In genomic region chr2:144516417-144516980, GRCh38 we compare ENCODE assay signal across 8 cellular contexts. TPM values are rescaled to one million over a fixed set of nuclear protein-coding genes. Genes with fewer than 3 reads are reported as not detected.
DNase-seq lines count a peak whose midpoint lies in the region; TF ChIP-seq lines count a peak whose summit lies in the region.

No MANE protein-coding gene starts in this region.

- H3K4me1 ChIP-seq in BLaER1 treated with 17β-estradiol and CSF1 and Interleukin-3, amounts not matched to agents 10 nM and 100 nM = peaks cover 0 to 34% (median 22%) of the 10 kb centered on the region in 10 experiments; a peak in 16 of 20 replicates
- H3K4me1 ChIP-seq in HUES64 (ENCODE audit: insufficient read depth, low read length) = peaks cover 66% of the 10 kb centered on the region
- H3K4me1 ChIP-seq in stomach smooth muscle (ENCODE audit: control insufficient read depth, insufficient read depth, low read length) = peaks cover 9% of the 10 kb centered on the region

- TF ChIP-seq CTCF in GM20000 (IDR thresholded peaks at IDR 0.05; ENCODE audit: extremely low read depth, missing control alignments) = no peak

- peaks cover 59 to 71% (median 68%) of the 10 kb centered on the region in 11 experiments for H3K36me3 ChIP-seq in BLaER1 treated with 17β-estradiol and CSF1 and Interleukin-3, amounts not matched to agents 10 nM and 100 nM
- H3K36me3 ChIP-seq in HUES64 (ENCODE audit: insufficient read depth, low read length) (no peaks in the 10 kb centered on the region), stomach smooth muscle (ENCODE audit: control insufficient read depth in 2 of 2, insufficient read depth in 2 of 2, low read length in 2 of 2) (no peaks in the 10 kb centered on the region)

- H4K20me1 ChIP-seq in BLaER1 treated with 17β-estradiol and CSF1 and Interleukin-3, amounts not matched to agents 10 nM and 100 nM = peaks cover 17 to 54% (median 33%) of the 10 kb centered on the region in 11 experiments; a peak in 21 of 22 replicates

- peak overlapping the region; percentile 71 to 95 (median 85) for H3K4me3 ChIP-seq in BLaER1 treated with 17β-estradiol and CSF1 and Interleukin-3, amounts not matched to agents 10 nM and 100 nM
- H3K4me3 ChIP-seq in HUES64 (ENCODE audit: low read length) (peak overlapping the region; percentile 75), stomach smooth muscle (ENCODE audit: low read length in 2 of 2) (peak overlapping the region; percentile 41 to 83)

- DNase-seq in GM20000 (ENCODE audit: low spot score) = peak; percentile 53
- DNase-seq in kidney glomerular epithelial cell (lab: John Stamatoyannopoulos, UW) = peak; percentile 70
- no peak for DNase-seq in SIG-M5 (lab: John Stamatoyannopoulos, UW)
- no peak for DNase-seq in activated CD4-positive, alpha-beta T cell treated with anti-CD3 and anti-CD28 coated beads for 4 hours

- peak overlapping the region; percentile 96 to 100 (median 99) for H3K9ac ChIP-seq in BLaER1 treated with 17β-estradiol and CSF1 and Interleukin-3, amounts not matched to agents 10 nM and 100 nM
- H3K9ac ChIP-seq in HUES64 (ENCODE audit: low read depth, low read length) (peak overlapping the region; percentile 48; the same call in 1 of the 2 replicates), stomach smooth muscle (ENCODE audit: low read length in 2 of 2) (peak overlapping the region; percentile 69 to 78)

- peak overlapping the region; percentile 94 to 100 (median 99) for H3K27ac ChIP-seq in BLaER1 treated with 17β-estradiol and CSF1 and Interleukin-3, amounts not matched to agents 10 nM and 100 nM
- H3K27ac ChIP-seq in HUES64 (ENCODE audit: low read depth, low read length) (peak overlapping the region; percentile 15; the same call in 1 of the 2 replicates), angular gyrus (ENCODE audit: low read depth, low read length) (peak overlapping the region; percentile 99), stomach smooth muscle (ENCODE audit: low read length) (peak overlapping the region; percentile 73)

- 0 out of 22 replicates have a peak, but pooled peaks cover 0 to 4% (median 0%) of the 10 kb centered on the region in 11 experiments for H3K9me3 ChIP-seq in BLaER1 treated with 17β-estradiol and CSF1 and Interleukin-3, amounts not matched to agents 10 nM and 100 nM (replicated peaks in 1 of 11)
- H3K9me3 ChIP-seq in HUES64 (ENCODE audit: insufficient read depth, low read depth, low read length) (no peaks in the 10 kb centered on the region), stomach smooth muscle (ENCODE audit: control insufficient read depth in 2 of 2, low read length in 2 of 2) (no peaks in the 10 kb centered on the region)

- no peaks in the 10 kb centered on the region for H3K27me3 ChIP-seq in BLaER1 treated with 17β-estradiol and CSF1 and Interleukin-3, amounts not matched to agents 10 nM and 100 nM
- H3K27me3 ChIP-seq in HUES64 (ENCODE audit: insufficient read depth, low read length) = peaks cover 93% of the 10 kb centered on the region
- H3K27me3 ChIP-seq in stomach smooth muscle (ENCODE audit: control insufficient read depth in 1 of 2, insufficient read depth in 2 of 2, low read length in 2 of 2) = peaks cover 25 to 61% of the 10 kb centered on the region in 2 donors

- WGBS in HUES64 = under 1% methylated on average over 53 of the region's 57 CpGs

- peak overlapping the region in 4 of 11 experiments; percentile 7 to 42 (median 18); a peak in 6 of 22 replicates for H3K4me2 ChIP-seq in BLaER1 treated with 17β-estradiol and CSF1 and Interleukin-3, amounts not matched to agents 10 nM and 100 nM

RNA-seq across cellular contexts. Expression of gene ZEB2, which starts 3.4 kb away (rescaled TPM):
- polyA plus RNA-seq in HUES64 (2013, experiment 1 of 2) = 16.7 TPM
- polyA plus RNA-seq in HUES64 (2013, experiment 2 of 2) = 24.0 TPM

Comparison
In these comparisons a context has a peak if more than half of its experiments do, and no peak if none do; other contexts are left out.
1. H3K27ac ChIP-seq: peak in every context shown above with its lines; median percentile 99 in BLaER1 treated with 17β-estradiol and CSF1 and Interleukin-3, amounts not matched to agents 10 nM and 100 nM; 99 in angular gyrus; 73 in stomach smooth muscle; 15 in HUES64.
2. H3K9ac ChIP-seq: peak in every context shown above with its lines; median percentile 99 in BLaER1 treated with 17β-estradiol and CSF1 and Interleukin-3, amounts not matched to agents 10 nM and 100 nM; 74 in stomach smooth muscle; 48 in HUES64.
3. DNase-seq: peak in GM20000 (single experiment) and kidney glomerular epithelial cell (single experiment); none in SIG-M5 (single experiment) and activated CD4-positive, alpha-beta T cell treated with anti-CD3 and anti-CD28 coated beads for 4 hours (0 of 2).
4. Peak in every context shown above with its lines, with median percentiles within 50 percentile points of each other: H3K4me3 ChIP-seq.